ENCODE assay signal across 16 cellular contexts in the genomic region with DNA sequence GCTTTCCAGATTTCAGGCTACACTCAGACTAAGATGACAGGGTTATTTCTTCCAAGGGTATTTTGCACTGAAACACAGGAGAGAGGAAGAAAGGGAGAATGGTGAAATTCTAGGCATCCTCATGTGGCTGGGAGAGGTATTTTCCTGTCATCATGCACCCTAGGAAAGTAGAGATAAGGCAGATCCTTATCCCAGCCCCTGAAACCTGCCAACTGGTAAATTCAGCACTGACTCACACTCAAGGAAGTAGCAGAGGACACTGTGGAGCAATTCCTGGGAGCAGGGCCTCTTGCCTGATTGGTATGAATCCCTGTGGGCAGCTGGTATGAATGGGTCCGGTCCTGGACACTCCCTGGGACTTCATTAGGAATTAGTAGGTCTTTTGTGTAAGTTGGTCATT. TPM values are rescaled to one million over a fixed set of nuclear protein-coding genes. Genes with fewer than 3 reads are reported as not detected.
DNase-seq lines count a peak whose midpoint lies in the region; ATAC-seq, FAIRE-seq and TF ChIP-seq lines count a peak whose summit lies in the region.
"Had no signal": no experiment of that assay in that cellular context is flagged by ENCODE, and none has a peak within 500 bp of the region (broad histone marks: within the 10 kb centered on the region; RNA-seq: fewer than 3 reads in every experiment).

No MANE protein-coding gene starts in this region.

- WGBS in A549 (ENCODE audit: missing lambda C conversion rate), result 0% methylated on average over 1 of the region's 1 CpG

- peaks cover 9% of the 10 kb centered on the region for H3K9me3 Mint-ChIP-seq in astrocyte (ENCODE audit: unreplicated experiment)

- no peak overlapping the region for H3K27ac ChIP-seq in A549
- no peak overlapping the region for H3K27ac ChIP-seq in HEK293 (ENCODE audit: extremely low read depth, low read depth, low read length)
- no peak overlapping the region for H3K27ac ChIP-seq in astrocyte (ENCODE audit: low read depth, low read length)
- H3K27ac ChIP-seq in right atrium auricular region, result no peak overlapping the region
- no peak overlapping the region for H3K27ac ChIP-seq in SJCRH30
- no peak overlapping the region for H3K27ac ChIP-seq in WERI-Rb-1
- H3K27ac ChIP-seq: adrenal gland had no signal

- ATAC-seq in A549 (peak; percentile 60 to 76; a peak in 5 of 6 replicates), HG03571 (IDR thresholded peaks at IDR 0.05; ENCODE audit: unreplicated experiment) (no peak)
- ATAC-seq: stimulated activated naive B cell treated with anti-CD40 and anti-IgM and Interleukin-4, amounts not matched to agents 10 μg/mL and 1 μg/mL and 100 μg/mL, for 72 hours had no signal

- H4K20me1 ChIP-seq in astrocyte (ENCODE audit: insufficient read depth, low read length), result no peaks in the 10 kb centered on the region

- peak in 1 of 2 experiments; percentile 40 for DNase-seq in A549 (ENCODE audit: low read depth in 1 of 2, low spot score in 1 of 2)
- peak; percentile 75 for DNase-seq in astrocyte (ENCODE audit: low read depth)
- peak; percentile 4 for DNase-seq in glomerular visceral epithelial cell (ENCODE audit: extremely low spot score)
- DNase-seq in right atrium auricular region (ENCODE audit: low spot score), result no peak
- DNase-seq in SJCRH30, result no peak
- no peak for DNase-seq in WERI-Rb-1
- DNase-seq: adrenal gland; cortex of kidney; nucleus accumbens; SIG-M5; stimulated activated naive B cell treated with anti-CD40 and anti-IgM and Interleukin-4, amounts not matched to agents 10 μg/mL and 1 μg/mL and 100 μg/mL, for 72 hours had no signal

- H3K27me3 ChIP-seq in astrocyte (ENCODE audit: insufficient read depth, low read length) (peaks cover 2% of the 10 kb centered on the region), right atrium auricular region (no peaks in the 10 kb centered on the region), SJCRH30 (no peaks in the 10 kb centered on the region), WERI-Rb-1 (ENCODE audit: insufficient read depth, low read depth, severe bottlenecking) (no peaks in the 10 kb centered on the region)
- H3K27me3 ChIP-seq: adrenal gland had no signal

- no peak for FAIRE-seq in A549 (lab: Jason Lieb, UNC)
- no peak for FAIRE-seq in astrocyte (lab: Jason Lieb, UNC)
- FAIRE-seq: A204.1 had no signal

- H3K9me3 ChIP-seq in A549, result peaks cover 2% of the 10 kb centered on the region; the same call in 1 of the 3 replicates
- no peaks in the 10 kb centered on the region for H3K9me3 ChIP-seq in HEK293 (ENCODE audit: control insufficient read depth, insufficient read depth, low read depth, low read length)
- no peaks in the 10 kb centered on the region for H3K9me3 ChIP-seq in astrocyte (ENCODE audit: insufficient read depth, low read depth, low read length)
- H3K9me3 ChIP-seq in right atrium auricular region, result peaks cover 0 to 5% of the 10 kb centered on the region in 2 donors
- H3K9me3 ChIP-seq in SJCRH30 (replicated peaks), result no peaks in the 10 kb centered on the region
- H3K9me3 ChIP-seq in WERI-Rb-1 (ENCODE audit: severe bottlenecking), result no peaks in the 10 kb centered on the region
- H3K9me3 ChIP-seq: adrenal gland, HAP-1 had no signal

- H3K4me2 ChIP-seq in A549, result no peak overlapping the region
- no peak overlapping the region for H3K4me2 ChIP-seq in astrocyte (ENCODE audit: low read length)

- H3K4me1 ChIP-seq in A549, result no peaks in the 10 kb centered on the region
- H3K4me1 ChIP-seq in HEK293 (ENCODE audit: control insufficient read depth, insufficient read depth, low read length), result no peaks in the 10 kb centered on the region
- peaks cover 2% of the 10 kb centered on the region for H3K4me1 ChIP-seq in astrocyte (ENCODE audit: insufficient read depth, low read length)
- no peaks in the 10 kb centered on the region for H3K4me1 ChIP-seq in right atrium auricular region
- H3K4me1 ChIP-seq in SJCRH30, result no peaks in the 10 kb centered on the region
- H3K4me1 ChIP-seq: adrenal gland, HAP-1 had no signal

- no peak for TF ChIP-seq POLR2A in A549 (IDR thresholded peaks at IDR 0.05; ENCODE audit: low read length)

- H3K9ac ChIP-seq in astrocyte (ENCODE audit: low read length), result no peak overlapping the region

- peaks cover 11% of the 10 kb centered on the region for H3K4me1 Mint-ChIP-seq in astrocyte (ENCODE audit: low read depth, unreplicated experiment)
- H3K4me1 Mint-ChIP-seq: stimulated activated naive B cell treated with anti-CD40 and anti-IgM and Interleukin-4, amounts not matched to agents 10 μg/mL and 1 μg/mL and 100 μg/mL, for 72 hours had no signal

- peaks cover 2% of the 10 kb centered on the region for H3K36me3 Mint-ChIP-seq in astrocyte (ENCODE audit: low read depth, unreplicated experiment)
- H3K36me3 Mint-ChIP-seq: stimulated activated naive B cell treated with anti-CD40 and anti-IgM and Interleukin-4, amounts not matched to agents 10 μg/mL and 1 μg/mL and 100 μg/mL, for 72 hours had no signal

- H3K36me3 ChIP-seq in HEK293 (ENCODE audit: control insufficient read depth in 2 of 2, insufficient read depth in 1 of 2, low read length in 2 of 2), result no peaks in the 10 kb centered on the region
- no peaks in the 10 kb centered on the region for H3K36me3 ChIP-seq in astrocyte (ENCODE audit: insufficient read depth, low read length)
- H3K36me3 ChIP-seq in right atrium auricular region, result no peaks in the 10 kb centered on the region
- H3K36me3 ChIP-seq in SJCRH30, result no peaks in the 10 kb centered on the region
- H3K36me3 ChIP-seq in WERI-Rb-1, result no peaks in the 10 kb centered on the region
- H3K36me3 ChIP-seq: adrenal gland, HAP-1 had no signal

- no peaks in the 10 kb centered on the region for H3K79me2 ChIP-seq in astrocyte (ENCODE audit: insufficient read depth, low read length)

- H3K27me3 Mint-ChIP-seq in astrocyte (ENCODE audit: low read depth, unreplicated experiment), result no peaks in the 10 kb centered on the region

- H3K27ac Mint-ChIP-seq in astrocyte (ENCODE audit: unreplicated experiment), result peak overlapping the region; percentile 58
- H3K27ac Mint-ChIP-seq: stimulated activated naive B cell treated with anti-CD40 and anti-IgM and Interleukin-4, amounts not matched to agents 10 μg/mL and 1 μg/mL and 100 μg/mL, for 72 hours had no signal

- H3K4me3 ChIP-seq in A549 (no peak overlapping the region), HEK293 (ENCODE audit: low read depth, low read length) (no peak overlapping the region), astrocyte (ENCODE audit: insufficient read depth, low read depth, low read length) (no peak overlapping the region), right atrium auricular region (no peak overlapping the region), SJCRH30 (no peak overlapping the region), WERI-Rb-1 (ENCODE audit: low read depth, low read length) (no peak overlapping the region)
- H3K4me3 ChIP-seq: adrenal gland, HAP-1 had no signal

- CTCF ChIA-PET in A549 (lab: Yijun Ruan, JAX) (interaction anchor here (1.3 kb wide), 1 partner anchor 37 kb away, joined by 4 read pairs; a partner anchor contains a TSS), HEK293 (lab: Yijun Ruan, JAX) (interaction anchor here (2.3 kb wide), 1 partner anchor 28 kb away, joined by 5 read pairs; no protein-coding TSS in a partner anchor)

- no peak overlapping the region for H2AFZ ChIP-seq in astrocyte (ENCODE audit: low read depth, low read length)

- H3K4me3 Mint-ChIP-seq in astrocyte (ENCODE audit: unreplicated experiment), result peak overlapping the region; percentile 37
- H3K4me3 Mint-ChIP-seq: stimulated activated naive B cell treated with anti-CD40 and anti-IgM and Interleukin-4, amounts not matched to agents 10 μg/mL and 1 μg/mL and 100 μg/mL, for 72 hours had no signal

- TF ChIP-seq RAD21 in A549 (conservative IDR thresholded peaks at IDR 0.05 in 1 of 2, IDR thresholded peaks at IDR 0.05 in 1 of 2), result no peak

- TF ChIP-seq CTCF in A549 (IDR thresholded peaks at IDR 0.05) (no peak), HEK293 (tag by site-specific recombination; IDR thresholded peaks at IDR 0.05) (no peak), astrocyte (IDR thresholded peaks at IDR 0.05; ENCODE audit: insufficient read depth, low read depth, low read length) (no peak), right atrium auricular region (IDR thresholded peaks at IDR 0.05) (no peak), WERI-Rb-1 (IDR thresholded peaks at IDR 0.05; ENCODE audit: low read depth, low read length) (no peak)

- TF ChIP-seq EP300 in A549 (IDR thresholded peaks at IDR 0.05), result no peak

- POLR2A ChIA-PET in A549 (lab: Yijun Ruan, JAX) (no interaction called here), HEK293 (lab: Yijun Ruan, JAX) (interaction anchor here (0.6 kb wide), 1 partner anchor 16 kb away, joined by 4 read pairs; no protein-coding TSS in a partner anchor)

TF ChIP-seq in A549, 52 proteins besides CTCF, POLR2A, EP300 and RAD21 (continues in another document):
- TF ChIP-seq EHMT2 (IDR thresholded peaks at IDR 0.05; ENCODE audit: low read depth) (no peak), RARB (CRISPR knock-in tag; IDR thresholded peaks at IDR 0.05) (no peak), PHF8 (IDR thresholded peaks at IDR 0.05; ENCODE audit: borderline replicate concordance, low read depth) (no peak), ZSCAN20 (CRISPR knock-in tag; IDR thresholded peaks at IDR 0.05) (no peak), NR3C1 (IDR thresholded peaks at IDR 0.05) (no peak)

TF ChIP-seq in HEK293, 187 proteins besides CTCF, POLR2A, EP300 and RAD21:
- TF ChIP-seq ZBTB48 (tag by site-specific recombination; IDR thresholded peaks at IDR 0.05), result peak; percentile 79
- TF ChIP-seq SP3 (tag by site-specific recombination; IDR thresholded peaks at IDR 0.05), result no peak
TF ChIP-seq in HEK293: peak in this region for 1.

RNA-seq across cellular contexts. Expression of a gene that starts 37.6 kb away (rescaled TPM):
- polyA plus RNA-seq in A549 (2011; rRNA removed), result 0.04 and 0.08 TPM in 2 replicates
- 0.01 TPM in 1 of 2 replicates, not detected in the other for polyA plus RNA-seq in A549 (2012; cell fraction: cytosol; rRNA removed)
- 0.08 TPM in 1 of 2 replicates, not detected in the other for polyA plus RNA-seq in A549 (2012; cell fraction: nucleus; rRNA removed)
- 0.01 to 0.03 TPM in 2 of 3 replicates, not detected in the other for polyA plus RNA-seq in A549 (2017; fragmentation: RNase III; extraction: RNeasy Plus Mini Kit Qiagen cat#74134 plus additional on column Dnase treatment)
- not detected in 2 replicates for polyA minus RNA-seq in A549 (2011; rRNA and poly(A)+ RNA removed)
- not detected in 2 replicates for total RNA-seq in astrocyte
- total RNA-seq in right atrium auricular region, result 10 to 100 TPM; 34.9 to 67.5 TPM
- total RNA-seq in SJCRH30 (2014; rRNA removed; shearing (Covaris generic)), result not detected in 2 replicates
- total RNA-seq: ureter had no signal

Comparison
In these comparisons a context has a peak if more than half of its experiments do, and no peak if none do; other contexts are left out.
1. DNase-seq: peak in astrocyte (single experiment) and glomerular visceral epithelial cell (single experiment); none in right atrium auricular region (single experiment), SJCRH30 (0 of 2) and WERI-Rb-1 (single experiment).
2. RNA of a gene that starts 37.6 kb away (total RNA-seq): 34.9 to 67.5 TPM in right atrium auricular region; not detected in astrocyte and not detected in SJCRH30; every median in the first group is over 10 times any median in the second.